Comparison of ENCODE assay signal across 1 cellular context in genomic region chr19:14570864-14571527, GRCh38.
TF ChIP-seq lines count a peak whose summit lies in the region.

No MANE protein-coding gene starts in this region.

TF ChIP-seq in K562, 482 proteins besides CTCF, POLR2A, EP300 and RAD21:
- TF ChIP-seq SRSF1 (IDR thresholded peaks at IDR 0.05; ENCODE audit: low read depth, low read length) = no peak
- 0 out of 2 replicates have a peak, but pooled peaks have one; percentile 36 for TF ChIP-seq NR3C1 (CRISPR knock-in tag; IDR thresholded peaks at IDR 0.05)
- TF ChIP-seq NELFE (IDR thresholded peaks at IDR 0.05; ENCODE audit: insufficient read depth, insufficient read length) = no peak
- no peak for TF ChIP-seq TBL1XR1 (IDR thresholded peaks at IDR 0.05; ENCODE audit: low read length in 2 of 2)
- peak in 1 of 2 experiments; percentile 43; a peak in 1 of 4 replicates for TF ChIP-seq KDM1A (IDR thresholded peaks at IDR 0.05)
- TF ChIP-seq TBP (optimal IDR thresholded peaks at IDR 0.05; ENCODE audit: low read depth, low read length) = no peak
- peak; percentile 99 for TF ChIP-seq ZNF121 (CRISPR knock-in tag; conservative IDR thresholded peaks at IDR 0.05)
- TF ChIP-seq FOXK1 (CRISPR knock-in tag; IDR thresholded peaks at IDR 0.05; ENCODE audit: borderline replicate concordance) = no peak
- no peak for TF ChIP-seq GATAD2B (IDR thresholded peaks at IDR 0.05; ENCODE audit: borderline replicate concordance)
- no peak for TF ChIP-seq ETV6 (IDR thresholded peaks at IDR 0.05; ENCODE audit: borderline replicate concordance in 1 of 2, low read depth in 2 of 2, low read length in 1 of 2)
- TF ChIP-seq ETV6 (CRISPR knock-in tag; IDR thresholded peaks at IDR 0.05; ENCODE audit: borderline replicate concordance) = no peak
- no peak for TF ChIP-seq RFX1 (IDR thresholded peaks at IDR 0.05)
- no peak for TF ChIP-seq EGR1 (conservative IDR thresholded peaks at IDR 0.05)
- TF ChIP-seq CBX1 (IDR thresholded peaks at IDR 0.05; ENCODE audit: low read depth) = no peak
TF ChIP-seq in K562: peak in this region for 3.
